14 cellular contexts compared by ENCODE assay signal in the genomic region with DNA sequence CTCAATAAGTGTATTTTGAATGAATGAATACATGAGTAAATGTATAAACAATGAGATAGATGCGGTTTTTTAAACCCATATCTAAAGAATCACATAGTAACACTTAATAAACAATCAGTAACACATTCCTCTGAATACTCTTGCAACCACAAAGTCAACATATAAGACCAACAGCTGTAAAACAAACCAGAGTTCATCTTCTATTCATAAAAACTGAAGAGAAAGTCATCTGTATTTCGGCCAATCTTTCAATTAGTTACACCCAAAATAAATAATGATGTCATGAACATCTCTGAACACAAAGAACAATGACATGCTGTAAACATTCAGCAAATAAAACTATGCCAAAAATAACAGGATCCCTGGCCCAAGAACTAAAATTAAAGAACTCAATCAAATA. TPM values are rescaled to one million over a fixed set of nuclear protein-coding genes. Genes with fewer than 3 reads are reported as not detected.
DNase-seq lines count a peak whose midpoint lies in the region; ATAC-seq, FAIRE-seq and TF ChIP-seq lines count a peak whose summit lies in the region.
"Had no signal": no experiment of that assay in that cellular context is flagged by ENCODE, and none has a peak within 500 bp of the region (broad histone marks: within the 10 kb centered on the region; RNA-seq: fewer than 3 reads in every experiment).

No MANE protein-coding gene starts in this region.

- POLR2A ChIA-PET in HepG2 (lab: Yijun Ruan, JAX) = no interaction called here

- no peak overlapping the region for H3K4me2 ChIP-seq in HepG2 (ENCODE audit: low read depth, low read length)

- H3K4me1 ChIP-seq in HepG2 (ENCODE audit: insufficient read depth, low read length) (no peaks in the 10 kb centered on the region), upper lobe of left lung (no peaks in the 10 kb centered on the region)

- 0% methylated on average over 2 of the region's 2 CpGs for WGBS in HepG2 (ENCODE audit: low lambda C conversion rate)
- WGBS in upper lobe of left lung, 2 donors = 35 to 39% methylated on average over 2 of the region's 2 CpGs

- no peak for TF ChIP-seq POLR2A in HepG2 (IDR thresholded peaks at IDR 0.05; ENCODE audit: insufficient read depth in 1 of 2, low read depth in 2 of 2, low read length in 2 of 2)
- TF ChIP-seq POLR2A in upper lobe of left lung (IDR thresholded peaks at IDR 0.05) = no peak

- H3K79me2 ChIP-seq in HepG2 (ENCODE audit: insufficient read depth, low read length) = no peaks in the 10 kb centered on the region

- no peaks in the 10 kb centered on the region for H4K20me1 ChIP-seq in HepG2 (ENCODE audit: insufficient read depth, low read length)

- DNase-seq in AG20443 (ENCODE audit: low spot score) (peak; percentile 40), LNCaP clone FGC (ENCODE audit: low read depth) (peak; percentile 97), epidermal melanocyte (ENCODE audit: insufficient read length, low spot score) (peak; percentile 20), HepG2 (ENCODE audit: low spot score) (no peak), C1 segment of cervical spinal cord (lab: John Stamatoyannopoulos, UW) (no peak), upper lobe of left lung (no peak)
- DNase-seq: activated CD4-positive, alpha-beta T cell treated with anti-CD3 and anti-CD28 coated beads for 1 hour; activated T-cell treated with anti-CD3 and anti-CD28 coated beads, Interleukin-2, amount 50 U/mL, for 48 hours; CD4-positive, alpha-beta memory T cell; NK-92 treated with Interleukin-12 subunit alpha and Interleukin-12 subunit beta, amount 100 ng/mL, for 24 hours; stimulated activated CD8-positive, alpha-beta memory T cell treated with anti-CD3 and anti-CD28 coated beads, Interleukin-4, amount 100 ng/mL, for 48 hours had no signal

- H3K36me3 ChIP-seq in HepG2 (replicated peaks in 1 of 2; ENCODE audit: control insufficient read depth in 1 of 2, insufficient read depth in 2 of 2, low read length in 2 of 2) = no peaks in the 10 kb centered on the region
- no peaks in the 10 kb centered on the region for H3K36me3 ChIP-seq in upper lobe of left lung

- H3K9me3 ChIP-seq in HepG2 (ENCODE audit: low read length) (no peaks in the 10 kb centered on the region), upper lobe of left lung (no peaks in the 10 kb centered on the region)

- CTCF ChIA-PET in HepG2 (lab: Yijun Ruan, JAX; ENCODE audit: low intra/inter-chr PET ratio, low total read pairs) = no interaction called here

- no peak for ATAC-seq in HepG2
- no peak for ATAC-seq in GM19328 (IDR thresholded peaks at IDR 0.05; ENCODE audit: unreplicated experiment)
- no peak for ATAC-seq in upper lobe of left lung (ENCODE audit: low FRiP score in 2 of 2)
- no peak for ATAC-seq in HG02759 (IDR thresholded peaks at IDR 0.05; ENCODE audit: unreplicated experiment)

- H3K27me3 ChIP-seq in HepG2 (ENCODE audit: control insufficient read depth in 1 of 2, insufficient read depth in 2 of 2, low read length in 2 of 2) = 0 out of 5 replicates have a peak, but pooled peaks cover 0 to 1% of the 10 kb centered on the region in 2 experiments
- H3K27me3 ChIP-seq in upper lobe of left lung = no peaks in the 10 kb centered on the region

- H3K27ac ChIP-seq in HepG2 (ENCODE audit: extremely low read length, insufficient read depth, low read length) = no peak overlapping the region
- H3K27ac ChIP-seq in upper lobe of left lung = no peak overlapping the region

- no peak overlapping the region for H2AFZ ChIP-seq in HepG2 (ENCODE audit: low read length)

- H3K4me3 ChIP-seq in LNCaP clone FGC (ENCODE audit: low read depth, low read length) (no peak overlapping the region), HepG2 (replicated peaks in 1 of 3; ENCODE audit: insufficient read depth in 1 of 3, low read depth in 2 of 3, low read length in 3 of 3) (no peak overlapping the region), upper lobe of left lung (no peak overlapping the region)

- no peak for TF ChIP-seq RAD21 in HepG2 (CRISPR knock-in tag; IDR thresholded peaks at IDR 0.05)

- BruUV-seq in HepG2 (replicated peaks; lab: Mats Ljungman, UMichigan) = no TSS peak

- TF ChIP-seq EP300 in HepG2 (IDR thresholded peaks at IDR 0.05; ENCODE audit: low read depth in 2 of 2, low read length in 2 of 2) = no peak
- no peak for TF ChIP-seq EP300 in HepG2 (CRISPR knock-in tag; IDR thresholded peaks at IDR 0.05; ENCODE audit: borderline replicate concordance)
- TF ChIP-seq EP300 in upper lobe of left lung (IDR thresholded peaks at IDR 0.05) = no peak

- TF ChIP-seq CTCF in LNCaP clone FGC (IDR thresholded peaks at IDR 0.05; ENCODE audit: control insufficient read depth, extremely low read depth, insufficient read depth) (no peak), HepG2 (CRISPR knock-in tag; IDR thresholded peaks at IDR 0.05) (no peak), upper lobe of left lung (IDR thresholded peaks at IDR 0.05) (no peak)

- in situ Hi-C loops in HepG2 (cut with HindIII; ENCODE audit: extremely low pct_ligation_motif_present, low pct_unique_long_range_greater_than_20kb) = loop anchor here (5.0 to 25.0 kb wide), 2 partner anchors 62 to 257 kb away; no protein-coding TSS in a partner anchor

- intact Hi-C loops in HepG2 (cut with micrococcal nuclease; ENCODE audit: unreplicated experiment) = no loop called here

- no peak overlapping the region for H3K9ac ChIP-seq in HepG2 (ENCODE audit: insufficient read depth, low read depth, low read length)

- FAIRE-seq in HepG2 (lab: Jason Lieb, UNC) = no peak
- FAIRE-seq: islet of Langerhans had no signal

TF ChIP-seq in HepG2, 621 proteins besides CTCF, POLR2A, EP300 and RAD21 (continues in another document):
- TF ChIP-seq KLF6 (CRISPR knock-in tag; IDR thresholded peaks at IDR 0.05) = no peak
- no peak for TF ChIP-seq TAF15 (IDR thresholded peaks at IDR 0.05; ENCODE audit: low read depth, low read length, poor library complexity, severe bottlenecking)
- no peak for TF ChIP-seq ZNF574 (CRISPR knock-in tag; IDR thresholded peaks at IDR 0.05)
- TF ChIP-seq FOXK1 (CRISPR knock-in tag; IDR thresholded peaks at IDR 0.05; ENCODE audit: borderline replicate concordance, low read depth) = no peak
- TF ChIP-seq ARNT2 (CRISPR knock-in tag; IDR thresholded peaks at IDR 0.05; ENCODE audit: low read depth) = no peak
- TF ChIP-seq TFAP4 (IDR thresholded peaks at IDR 0.05; ENCODE audit: borderline replicate concordance, low read depth) = no peak
- no peak for TF ChIP-seq KDM6A (CRISPR knock-in tag; IDR thresholded peaks at IDR 0.05; ENCODE audit: low read depth)
- no peak for TF ChIP-seq RFX3 (CRISPR knock-in tag; IDR thresholded peaks at IDR 0.05)
- TF ChIP-seq ZNF549 (CRISPR knock-in tag; IDR thresholded peaks at IDR 0.05) = no peak
- no peak for TF ChIP-seq RBM39 (IDR thresholded peaks at IDR 0.05; ENCODE audit: low read depth, low read length, poor library complexity, severe bottlenecking)

RNA-seq across cellular contexts. Expression of gene ARMH4, which starts 47.2 kb away (rescaled TPM):
- total RNA-seq in HepG2 (2016; rRNA removed; fragmentation: Illumina TruSeq; extraction: Trizol) = 0.02 TPM in 1 of 2 replicates, not detected in the other
- total RNA-seq in HepG2 (2016; cell fraction: cytosol; rRNA removed; fragmentation: Illumina TruSeq; extraction: Trizol; ENCODE audit: low read depth) = not detected in 2 replicates
- 0.09 and 0.25 TPM in 2 replicates for total RNA-seq in HepG2 (2016; cell fraction: insoluble cytoplasmic fraction; rRNA removed; fragmentation: Illumina TruSeq; extraction: Trizol)
- not detected in 2 replicates for total RNA-seq in HepG2 (2016; cell fraction: membrane; rRNA removed; fragmentation: Illumina TruSeq; extraction: Trizol)
- total RNA-seq in HepG2 (2016; cell fraction: nucleus; rRNA removed; fragmentation: Illumina TruSeq; extraction: Trizol) = 1.1 and 3.7 TPM in 2 replicates
- 0.04 and 0.18 TPM in 2 replicates for polyA plus RNA-seq in HepG2 (2011; rRNA removed)
- polyA plus RNA-seq in HepG2 (2011; cell fraction: cytosol; rRNA removed) = 0.05 and 0.08 TPM in 2 replicates
- not detected in 2 replicates for polyA plus RNA-seq in HepG2 (2011; cell fraction: nucleus; rRNA removed)
- 0.11 and 0.15 TPM in 2 replicates for polyA plus RNA-seq in HepG2 (2012)
- polyA plus RNA-seq in HepG2 (2016; cell fraction: cytosol; fragmentation: Illumina TruSeq; extraction: Trizol; ENCODE audit: low read depth) = not detected in 2 replicates
- not detected in 2 replicates for polyA plus RNA-seq in HepG2 (2016; cell fraction: insoluble cytoplasmic fraction; fragmentation: Illumina TruSeq; extraction: Trizol; ENCODE audit: low read depth)
- 0.19 TPM in 1 of 2 replicates, not detected in the other for polyA plus RNA-seq in HepG2 (2016; cell fraction: membrane; fragmentation: Illumina TruSeq; extraction: Trizol; ENCODE audit: low read depth)
- polyA plus RNA-seq in HepG2 (2016; cell fraction: nucleus; fragmentation: Illumina TruSeq; extraction: Trizol; ENCODE audit: insufficient read depth, low read depth) = 0.14 and 0.29 TPM in 2 replicates
- polyA minus RNA-seq in HepG2 (2011; rRNA and poly(A)+ RNA removed; ENCODE audit: low replicate concordance) = 29.2 and 42.7 TPM in 2 replicates
- not detected in 2 replicates for polyA minus RNA-seq in HepG2 (2011; cell fraction: cytosol; rRNA and poly(A)+ RNA removed)
- polyA minus RNA-seq in HepG2 (2011; cell fraction: nucleus; rRNA and poly(A)+ RNA removed) = 484 and 534 TPM in 2 replicates
- 1 to 10 TPM; 1.0 to 6.2 (median 2.3) TPM for total RNA-seq in upper lobe of left lung
- total RNA-seq: CD4-positive, alpha-beta memory T cell had no signal
- polyA plus RNA-seq: CD4-positive, alpha-beta memory T cell had no signal

Comparison
In these comparisons a context has a peak if more than half of its experiments do, and no peak if none do; other contexts are left out.
1. DNase-seq: peak in AG20443 (single experiment), LNCaP clone FGC (single experiment) and epidermal melanocyte (single experiment); none in HepG2 (single experiment), C1 segment of cervical spinal cord (0 of 14) and upper lobe of left lung (0 of 2).